Comparison of ENCODE assay signal across 8 cellular contexts in genomic region chr19:53102186-53102585, GRCh38. TPM values are rescaled to one million over a fixed set of nuclear protein-coding genes. Genes with fewer than 3 reads are reported as not detected.
DNase-seq lines count a peak whose midpoint lies in the region; ATAC-seq, FAIRE-seq and TF ChIP-seq lines count a peak whose summit lies in the region.

No MANE protein-coding gene starts in this region.

- intact Hi-C loops in lower leg skin (cut with DNase I; ENCODE audit: low total_unique reads): no loop called here

- no peak for FAIRE-seq in urothelium cell line (lab: Jason Lieb, UNC)

- 0 out of 2 replicates have a peak overlapping the region, but pooled peaks have one; percentile 68 for H3K27ac ChIP-seq in 22Rv1

- H3K36me3 ChIP-seq in H7 (replicated peaks; ENCODE audit: control insufficient read depth, insufficient read depth, low read length): no peaks in the 10 kb centered on the region; the same call in none of the 2 replicates
- peaks cover 21% of the 10 kb centered on the region for H3K36me3 ChIP-seq in adipocyte (ENCODE audit: control insufficient read depth, insufficient read depth, low read length, severe bottlenecking)

- 23 to 34% methylated on average over 10 of the region's 10 CpGs for WGBS in lower leg skin, 2 donors

- no peak for ATAC-seq in activated CD4-positive, CD25-positive, alpha-beta regulatory T cell treated with anti-CD3 and anti-CD28 coated beads, Interleukin-2, amount 50 U/mL, for 24 hours

- peak overlapping the region; percentile 91 for H3K4me3 ChIP-seq in H7 (ENCODE audit: insufficient read depth, low read depth, low read length)
- H3K4me3 ChIP-seq in adipocyte (ENCODE audit: low read length): peak overlapping the region; percentile 99
- peak overlapping the region; percentile 76 for H3K4me3 ChIP-seq in lower leg skin (ENCODE audit: low read depth, poor library complexity, severe bottlenecking)

- no peak for TF ChIP-seq POLR2A in lower leg skin (IDR thresholded peaks at IDR 0.05)

- H3K27me3 ChIP-seq in H7 (ENCODE audit: control insufficient read depth, insufficient read depth, low read length) (no peaks in the 10 kb centered on the region), adipocyte (replicated peaks; ENCODE audit: control insufficient read depth, insufficient read depth, low read length) (no peaks in the 10 kb centered on the region)

- no peak for TF ChIP-seq CTCF in 22Rv1 (IDR thresholded peaks at IDR 0.05)
- no peak for TF ChIP-seq CTCF in lower leg skin (IDR thresholded peaks at IDR 0.05)

- H3K9me3 ChIP-seq in adipocyte (ENCODE audit: control insufficient read depth, low read length): no peaks in the 10 kb centered on the region

- peaks cover 11% of the 10 kb centered on the region for H3K4me1 ChIP-seq in adipocyte (ENCODE audit: control insufficient read depth, insufficient read depth, low read length)

- peak overlapping the region; percentile 97 for H3K9ac ChIP-seq in adipocyte (ENCODE audit: low read length)

- DNase-seq in H7 (peak; percentile 38), adipocyte (ENCODE audit: low read depth) (peak; percentile 27), lower leg skin (ENCODE audit: low spot score in 2 of 2) (no peak), urothelium cell line (ENCODE audit: low spot score) (peak; percentile 5), NCI-H1417 (lab: John Stamatoyannopoulos, UW) (no peak), NCI-H2029 (lab: John Stamatoyannopoulos, UW) (no peak)

RNA-seq across cellular contexts. Expression of gene ZNF160, which starts 1.0 kb away (rescaled TPM):
- 21.6 and 48.7 TPM in 2 replicates for total RNA-seq in H7 (2014; rRNA removed; shearing (Covaris generic))
- 10 to 100 TPM; 22.6 to 38.0 (median 27.4) TPM for total RNA-seq in lower leg skin

RNA-seq across cellular contexts. Expression of gene ZNF415, which starts 30.5 kb away (rescaled TPM):
- total RNA-seq in H7 (2014; rRNA removed; shearing (Covaris generic)): 5.5 and 9.6 TPM in 2 replicates
- total RNA-seq in lower leg skin: 1 to 10 TPM; 1.1 to 7.4 (median 5.1) TPM

RNA-seq across cellular contexts. Expression of gene ZNF347, which starts 56.7 kb away (rescaled TPM):
- 7.1 and 9.7 TPM in 2 replicates for total RNA-seq in H7 (2014; rRNA removed; shearing (Covaris generic))
- total RNA-seq in lower leg skin: 1 to 10 TPM; 5.3 to 9.3 (median 7.3) TPM

RNA-seq across cellular contexts. Expression of gene ERVV-2, which starts 57.6 kb away (rescaled TPM):
- 0.14 and 1.1 TPM in 2 replicates for total RNA-seq in H7 (2014; rRNA removed; shearing (Covaris generic))
- total RNA-seq in lower leg skin: not detected

Comparison
In these comparisons a context has a peak if more than half of its experiments do, and no peak if none do; other contexts are left out.
1. DNase-seq: peak in H7 (single experiment), adipocyte (single experiment) and urothelium cell line (single experiment); none in lower leg skin (0 of 2), NCI-H1417 (0 of 3) and NCI-H2029 (single experiment).
2. Peak in every context shown above with its lines, with median percentiles within 50 percentile points of each other: H3K4me3 ChIP-seq.